ENCODE assay signal across 8 cellular contexts in the genomic region with DNA sequence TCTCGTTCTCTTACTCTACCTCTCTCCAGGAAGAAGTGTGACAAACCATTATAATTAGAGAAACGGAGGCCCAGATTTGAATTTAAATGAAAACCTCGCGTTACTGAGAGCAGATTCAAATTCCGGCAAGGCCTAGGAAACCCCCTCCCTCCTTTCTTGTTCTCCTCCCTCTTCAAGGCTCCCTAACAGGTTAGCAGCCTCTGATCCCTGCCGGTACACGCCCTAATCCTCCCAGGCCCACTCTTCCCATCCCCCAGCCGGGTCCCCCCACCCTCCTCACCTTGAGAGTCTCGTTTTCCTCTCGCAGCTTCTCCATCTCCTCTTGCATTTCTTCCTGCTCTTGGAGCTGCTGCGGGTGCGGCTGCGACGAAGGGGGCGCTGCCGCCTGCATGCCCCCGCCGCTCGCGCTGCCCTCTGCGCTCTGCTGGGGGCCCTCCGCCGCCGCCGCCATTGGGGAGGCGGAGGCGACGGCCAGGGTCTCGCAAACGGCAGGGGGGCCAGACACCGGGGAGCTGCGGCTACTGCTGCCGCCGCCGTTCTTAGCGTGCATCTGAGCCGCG. TPM values are rescaled to one million over a fixed set of nuclear protein-coding genes. Genes with fewer than 3 reads are reported as not detected.
DNase-seq lines count a peak whose midpoint lies in the region; ATAC-seq and TF ChIP-seq lines count a peak whose summit lies in the region.

No MANE protein-coding gene starts in this region.

- no peak overlapping the region for H3K27ac Mint-ChIP-seq in nephron progenitor cell

- H3K4me3 Mint-ChIP-seq in nephron progenitor cell: peak overlapping the region; percentile 85

- ATAC-seq in GM18867 (IDR thresholded peaks at IDR 0.05; ENCODE audit: unreplicated experiment): peak; percentile 4

- DNase-seq in BE2C (no peak), HL-60 (ENCODE audit: low read depth in 1 of 2, low spot score in 1 of 2) (no peak), fibroblast of mammary gland (ENCODE audit: low read depth) (peak; percentile 28), nephron progenitor cell (peak; percentile 56), mesenteric fat pad (ENCODE audit: low spot score) (no peak), activated gamma-delta T cell (lab: John Stamatoyannopoulos, UW) (no peak)
- peak; percentile 27 for DNase-seq in activated CD4-positive, alpha-beta T cell treated with anti-CD3 and anti-CD28 coated beads, Interleukin-2, amount 50 U/mL, for 1 hour

- H3K9me3 ChIP-seq in BE2C: no peaks in the 10 kb centered on the region

- TF ChIP-seq CTCF in BE2C (IDR thresholded peaks at IDR 0.05; ENCODE audit: low read depth, low read length) (no peak; the same call in 1 of the 2 replicates), HL-60 (IDR thresholded peaks at IDR 0.05; ENCODE audit: insufficient read depth, low read length) (no peak), fibroblast of mammary gland (conservative IDR thresholded peaks at IDR 0.05; ENCODE audit: control insufficient read depth, insufficient read depth, low read depth, low read length) (no peak), nephron progenitor cell (IDR thresholded peaks at IDR 0.05) (no peak)

- peaks cover 40% of the 10 kb centered on the region for H3K27me3 Mint-ChIP-seq in nephron progenitor cell (ENCODE audit: low read depth, poor library complexity)

- H3K4me1 Mint-ChIP-seq in nephron progenitor cell: peaks cover 54% of the 10 kb centered on the region

- peaks cover 47% of the 10 kb centered on the region for H3K36me3 ChIP-seq in BE2C

- H3K27ac ChIP-seq in HL-60 (replicated peaks): no peak overlapping the region

- H3K36me3 Mint-ChIP-seq in nephron progenitor cell (ENCODE audit: low read depth): peaks cover 6% of the 10 kb centered on the region

- no peaks in the 10 kb centered on the region for H3K9me3 Mint-ChIP-seq in nephron progenitor cell

- peak overlapping the region; percentile 99 for H3K4me3 ChIP-seq in BE2C (ENCODE audit: low read depth, low read length)
- peak overlapping the region; percentile 54 for H3K4me3 ChIP-seq in HL-60 (replicated peaks; ENCODE audit: insufficient read depth, low read length)
- H3K4me3 ChIP-seq in fibroblast of mammary gland (ENCODE audit: control insufficient read depth, low read depth, low read length): peak overlapping the region; percentile 69

- no peaks in the 10 kb centered on the region for H3K27me3 ChIP-seq in BE2C
- H3K27me3 ChIP-seq in HL-60 (ENCODE audit: insufficient read depth, poor library complexity, severe bottlenecking): peaks cover 48% of the 10 kb centered on the region

- H3K4me1 ChIP-seq in BE2C: peaks cover 10% of the 10 kb centered on the region

RNA-seq across cellular contexts. Expression of gene KIAA0408, which starts 56.1 kb away (rescaled TPM):
- 33.3 TPM for polyA plus RNA-seq in BE2C (2012; ENCODE audit: insufficient read depth, insufficient read length, low read depth)
- total RNA-seq in mesenteric fat pad: 2.7 TPM

Comparison
In these comparisons a context has a peak if more than half of its experiments do, and no peak if none do; other contexts are left out.
1. DNase-seq: peak in activated CD4-positive, alpha-beta T cell treated with anti-CD3 and anti-CD28 coated beads, Interleukin-2, amount 50 U/mL, for 1 hour (single experiment), fibroblast of mammary gland (single experiment) and nephron progenitor cell (single experiment); none in BE2C (single experiment), HL-60 (0 of 2), mesenteric fat pad (single experiment) and activated gamma-delta T cell (single experiment).
2. Peak in every context shown above with its lines, with median percentiles within 50 percentile points of each other: H3K4me3 ChIP-seq.